Comparison of ENCODE assay signal across 8 cellular contexts in genomic region chr5:109691248-109691574, GRCh38. TPM values are rescaled to one million over a fixed set of nuclear protein-coding genes. Genes with fewer than 3 reads are reported as not detected.
DNase-seq lines count a peak whose midpoint lies in the region; ATAC-seq and TF ChIP-seq lines count a peak whose summit lies in the region.

No MANE protein-coding gene starts in this region.

- no peak for TF ChIP-seq EP300 in transverse colon (IDR thresholded peaks at IDR 0.05; ENCODE audit: low read depth)

- WGBS in liver = under 1% methylated on average over 11 of the region's 11 CpGs
- WGBS in transverse colon (ENCODE audit: low coverage in 1 of 2), 2 donors = 0% methylated on average over 10 to 11 of the region's 11 CpGs

- POLR2A ChIA-PET in GM10248 (lab: Yijun Ruan, JAX) = no interaction called here

- no peaks in the 10 kb centered on the region for H3K27me3 ChIP-seq in liver (ENCODE audit: control insufficient read depth in 4 of 4, insufficient read depth in 4 of 4, low read length in 3 of 4)
- no peaks in the 10 kb centered on the region for H3K27me3 ChIP-seq in transverse colon

- H3K4me3 ChIP-seq in liver (ENCODE audit: low read depth in 1 of 3, low read length in 3 of 3) (peak overlapping the region; percentile 92 to 95 (median 92)), transverse colon (peak overlapping the region; percentile 88 to 97 (median 96))

- TF ChIP-seq CTCF in liver (IDR thresholded peaks at IDR 0.05; ENCODE audit: low read depth, low read length, missing input control) (no peak), transverse colon (IDR thresholded peaks at IDR 0.05) (no peak), GM10248 (IDR thresholded peaks at IDR 0.05; ENCODE audit: control extremely low read depth, extremely low read depth, low read depth, missing control alignments) (no peak)

- H3K4me1 ChIP-seq in liver (ENCODE audit: control insufficient read depth in 4 of 4, insufficient read depth in 4 of 4, low read length in 3 of 4) (peaks cover 12 to 48% (median 31%) of the 10 kb centered on the region in 4 donors), transverse colon (peaks cover 29 to 61% (median 42%) of the 10 kb centered on the region in 4 donors)

- peaks cover 23% of the 10 kb centered on the region for H3K36me3 Mint-ChIP-seq in activated naive CD8-positive, alpha-beta T cell treated with anti-CD3 and anti-CD28 coated beads, Interleukin-2, amount 50 U/mL, for 24 hours (ENCODE audit: low read depth)

- H3K27ac ChIP-seq in liver (ENCODE audit: low read depth in 1 of 2, low read length in 2 of 2) = peak overlapping the region; percentile 98 to 99
- H3K27ac ChIP-seq in transverse colon = peak overlapping the region; percentile 96 to 100 (median 99)

- intact Hi-C loops in transverse colon (cut with DNase I; ENCODE audit: low total_unique reads) = no loop called here

- H3K4me3 Mint-ChIP-seq in activated naive CD8-positive, alpha-beta T cell treated with anti-CD3 and anti-CD28 coated beads, Interleukin-2, amount 50 U/mL, for 24 hours = peak overlapping the region; percentile 93

- peaks cover 0 to 6% (median under 1%) of the 10 kb centered on the region in 4 donors for H3K9me3 ChIP-seq in liver (ENCODE audit: control insufficient read depth in 4 of 4, low read length in 3 of 4)
- H3K9me3 ChIP-seq in transverse colon = no peaks in the 10 kb centered on the region

- CTCF ChIA-PET in GM10248 (lab: Yijun Ruan, JAX) = interaction anchor here (1.2 to 3.1 kb wide), 2 partner anchors 12 to 31 kb away, joined by 3 to 9 read pairs; no protein-coding TSS in a partner anchor

- H3K27me3 Mint-ChIP-seq in activated naive CD8-positive, alpha-beta T cell treated with anti-CD3 and anti-CD28 coated beads, Interleukin-2, amount 50 U/mL, for 24 hours = no peaks in the 10 kb centered on the region

- no peak for TF ChIP-seq POLR2A in transverse colon (IDR thresholded peaks at IDR 0.05)

- no peaks in the 10 kb centered on the region for H3K9me3 Mint-ChIP-seq in activated naive CD8-positive, alpha-beta T cell treated with anti-CD3 and anti-CD28 coated beads, Interleukin-2, amount 50 U/mL, for 24 hours

- in situ Hi-C loops in transverse colon (cut with MboI; ENCODE audit: low pct_ligation_motif_present in 1 of 4, low pct_unique_long_range_greater_than_20kb in 1 of 4, low sequenced_read_pairs in 3 of 4) = loop anchor here in 2 of 4 donors (25.0 kb wide), 3 partner anchors 279 to 1004 kb away; partner anchors contain the start of genes FER (in 1 of the 2) and PJA2 (in 1 of the 2)

- H3K4me1 Mint-ChIP-seq in activated naive CD8-positive, alpha-beta T cell treated with anti-CD3 and anti-CD28 coated beads, Interleukin-2, amount 50 U/mL, for 24 hours = peaks cover 58% of the 10 kb centered on the region

- DNase-seq in stimulated activated CD4-positive, alpha-beta T cell treated with anti-CD3 and anti-CD28 coated beads, Interleukin-12 subunit alpha, Interleukin-12 subunit beta, amount 100 ng/mL, for 4 hours = peak; percentile 32
- no peak for DNase-seq in stimulated activated CD4-positive, alpha-beta T cell treated with anti-CD3 and anti-CD28 coated beads, Interleukin-4, amount 100 ng/mL, for 4 hours
- no peak for DNase-seq in activated naive CD8-positive, alpha-beta T cell treated with anti-CD3 and anti-CD28 coated beads, Interleukin-2, amount 50 U/mL, for 24 hours
- no peak for DNase-seq in transverse colon
- DNase-seq in GM10248 (ENCODE audit: extremely low spot score) = no peak
- DNase-seq in NCI-H1105 (lab: John Stamatoyannopoulos, UW) = no peak
- no peak for DNase-seq in HuH-7.5 (ENCODE audit: low spot score)

- TF ChIP-seq RAD21 in liver (IDR thresholded peaks at IDR 0.05) = peak in 1 of 2 donors; percentile 3

- peak overlapping the region; percentile 88 to 93 for H3K9ac ChIP-seq in liver (ENCODE audit: low read depth in 1 of 2, low read length in 2 of 2)

- H3K27ac Mint-ChIP-seq in activated naive CD8-positive, alpha-beta T cell treated with anti-CD3 and anti-CD28 coated beads, Interleukin-2, amount 50 U/mL, for 24 hours = peak overlapping the region; percentile 91

- no peak for ATAC-seq in activated naive CD8-positive, alpha-beta T cell treated with anti-CD3 and anti-CD28 coated beads, Interleukin-2, amount 50 U/mL, for 24 hours

- no peaks in the 10 kb centered on the region for H3K36me3 ChIP-seq in liver (ENCODE audit: control insufficient read depth in 4 of 4, insufficient read depth in 3 of 4, low read depth in 1 of 4, low read length in 3 of 4)
- no peaks in the 10 kb centered on the region for H3K36me3 ChIP-seq in transverse colon

TF ChIP-seq in liver, 16 proteins besides CTCF, POLR2A, EP300 and RAD21:
- TF ChIP-seq SP1 (IDR thresholded peaks at IDR 0.05) (peak; percentile 20), HNF4A (conservative IDR thresholded peaks at IDR 0.05) (peak; percentile 3 to 48), FOXA1 (IDR thresholded peaks at IDR 0.05) (no peak), RXRA (IDR thresholded peaks at IDR 0.05) (peak in 1 of 2 donors; percentile 39), JUND (IDR thresholded peaks at IDR 0.05) (no peak), HNF4G (IDR thresholded peaks at IDR 0.05) (no peak), ZBTB33 (IDR thresholded peaks at IDR 0.05) (no peak), ATF3 (IDR thresholded peaks at IDR 0.05) (no peak)
- TF ChIP-seq, protein P1, sequence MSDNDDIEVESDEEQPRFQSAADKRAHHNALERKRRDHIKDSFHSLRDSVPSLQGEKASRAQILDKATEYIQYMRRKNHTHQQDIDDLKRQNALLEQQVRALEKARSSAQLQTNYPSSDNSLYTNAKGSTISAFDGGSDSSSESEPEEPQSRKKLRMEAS (IDR thresholded peaks at IDR 0.05) = peak; percentile 3

RNA-seq across cellular contexts. Expression of gene MAN2A1, which starts 1.5 kb away (rescaled TPM):
- total RNA-seq in liver (10 to 100 TPM; 71.1 to 82.8 TPM), transverse colon (10 to 100 TPM; 39.2 to 95.3 (median 70.4) TPM)
- polyA plus RNA-seq in liver = 10 to 100 TPM; 21.4 to 23.4 TPM
